12 cellular contexts compared by ENCODE assay signal in genomic region chr3:492586-493296, GRCh38.
DNase-seq lines count a peak whose midpoint lies in the region; ATAC-seq, FAIRE-seq and TF ChIP-seq lines count a peak whose summit lies in the region.
"Had no signal": no experiment of that assay in that cellular context is flagged by ENCODE, and none has a peak within 500 bp of the region (broad histone marks: within the 10 kb centered on the region; RNA-seq: fewer than 3 reads in every experiment).

No MANE protein-coding gene starts in this region.

- no peak overlapping the region for H3K4me3 Mint-ChIP-seq in activated CD4-positive, alpha-beta memory T cell treated with anti-CD3 and anti-CD28 coated beads, Interleukin-2, amount 10 ng/mL, durations not matched to agents 7 days and 5 days
- H3K4me3 Mint-ChIP-seq: T-helper 2 cell treated with Interferon-gamma antibody and Interleukin-4, amounts not matched to agents 5 μg/mL and 100 μg/mL, for 36 hours had no signal

- no peaks in the 10 kb centered on the region for H3F3A ChIP-seq in smooth muscle cell (ENCODE audit: low read depth)

- H4K20me1 ChIP-seq in KMS-11 (ENCODE audit: insufficient read depth) (no peaks in the 10 kb centered on the region), smooth muscle cell (ENCODE audit: low read depth) (no peaks in the 10 kb centered on the region)

- WGBS in smooth muscle cell (ENCODE audit: low lambda C conversion rate) = 51% methylated on average over 3 of the region's 3 CpGs

- DNase-seq in GM19239 (ENCODE audit: insufficient read length, low spot score) = no peak
- DNase-seq in smooth muscle cell (lab: John Stamatoyannopoulos, UW; ENCODE audit: unreplicated experiment) = no peak
- no peak for DNase-seq in NOMO-1 treated with dmso at 0.1 percent for 144 hours (lab: John Stamatoyannopoulos, UW; ENCODE audit: unreplicated experiment)
- no peak for DNase-seq in activated CD4-positive, alpha-beta memory T cell treated with anti-CD3 and anti-CD28 coated beads, Interleukin-2, amount 10 ng/mL, durations not matched to agents 7 days and 5 days
- DNase-seq: left cardiac atrium; stimulated activated CD4-positive, alpha-beta T cell treated with anti-CD3 and anti-CD28 coated beads, Interleukin-15, amount 100 ng/mL, for 24 hours had no signal

- H3K27ac ChIP-seq in KMS-11 (no peak overlapping the region; the same call in 1 of the 2 replicates), smooth muscle cell (ENCODE audit: low read depth) (no peak overlapping the region)
- H3K27ac ChIP-seq: gastroesophageal sphincter had no signal

- peak; percentile 65 for ATAC-seq in HG02678 (IDR thresholded peaks at IDR 0.05; ENCODE audit: unreplicated experiment)
- no peak for ATAC-seq in SK-N-SH treated with all-trans-retinoic acid at 6 μM for 48 hours
- ATAC-seq: gastroesophageal sphincter, left cardiac atrium, Panc1 had no signal

- H2AFZ ChIP-seq in KMS-11 (ENCODE audit: low read depth) = peak overlapping the region; percentile 79
- H2AFZ ChIP-seq in smooth muscle cell (ENCODE audit: low read depth) = no peak overlapping the region

- H3K27ac Mint-ChIP-seq in activated CD4-positive, alpha-beta memory T cell treated with anti-CD3 and anti-CD28 coated beads, Interleukin-2, amount 10 ng/mL, durations not matched to agents 7 days and 5 days = no peak overlapping the region
- H3K27ac Mint-ChIP-seq: T-helper 2 cell treated with Interferon-gamma antibody and Interleukin-4, amounts not matched to agents 5 μg/mL and 100 μg/mL, for 36 hours had no signal

- peak overlapping the region; percentile 32; the same call in 1 of the 2 replicates for H3K9ac ChIP-seq in KMS-11
- H3K9ac ChIP-seq in smooth muscle cell (ENCODE audit: low read depth) = no peak overlapping the region

- peaks cover 2% of the 10 kb centered on the region for H3K9me3 Mint-ChIP-seq in activated CD4-positive, alpha-beta memory T cell treated with anti-CD3 and anti-CD28 coated beads, Interleukin-2, amount 10 ng/mL, durations not matched to agents 7 days and 5 days
- H3K9me3 Mint-ChIP-seq: T-helper 2 cell treated with Interferon-gamma antibody and Interleukin-4, amounts not matched to agents 5 μg/mL and 100 μg/mL, for 36 hours had no signal

- H3K27me3 Mint-ChIP-seq in activated CD4-positive, alpha-beta memory T cell treated with anti-CD3 and anti-CD28 coated beads, Interleukin-2, amount 10 ng/mL, durations not matched to agents 7 days and 5 days = no peaks in the 10 kb centered on the region

- no peaks in the 10 kb centered on the region for H3K36me3 Mint-ChIP-seq in activated CD4-positive, alpha-beta memory T cell treated with anti-CD3 and anti-CD28 coated beads, Interleukin-2, amount 10 ng/mL, durations not matched to agents 7 days and 5 days (ENCODE audit: low read depth)

- no peaks in the 10 kb centered on the region for H3K9me3 ChIP-seq in smooth muscle cell (replicated peaks; ENCODE audit: low read depth)
- H3K9me3 ChIP-seq: gastroesophageal sphincter had no signal

- POLR2A ChIA-PET in activated CD4-positive, alpha-beta memory T cell treated with anti-CD3 and anti-CD28 coated beads, Interleukin-2, amount 10 ng/mL, durations not matched to agents 7 days and 5 days (lab: Charles Lee) = no interaction called here

- no peaks in the 10 kb centered on the region for H3K4me1 Mint-ChIP-seq in activated CD4-positive, alpha-beta memory T cell treated with anti-CD3 and anti-CD28 coated beads, Interleukin-2, amount 10 ng/mL, durations not matched to agents 7 days and 5 days

- no peaks in the 10 kb centered on the region for H3K27me3 ChIP-seq in KMS-11 (ENCODE audit: insufficient read depth, low read depth)
- H3K27me3 ChIP-seq in smooth muscle cell (ENCODE audit: low read depth) = no peaks in the 10 kb centered on the region
- H3K27me3 ChIP-seq: gastroesophageal sphincter had no signal

- CTCF ChIA-PET in activated CD4-positive, alpha-beta memory T cell treated with anti-CD3 and anti-CD28 coated beads, Interleukin-2, amount 10 ng/mL, durations not matched to agents 7 days and 5 days (lab: Charles Lee) = no interaction called here

- H3K4me3 ChIP-seq in KMS-11 (IDR thresholded peaks at IDR 0.05; ENCODE audit: insufficient read depth, low read depth, low read length) = no peak overlapping the region
- peak overlapping the region; percentile 20 for H3K4me3 ChIP-seq in smooth muscle cell
- H3K4me3 ChIP-seq: gastroesophageal sphincter had no signal

- H3K4me1 ChIP-seq in KMS-11 (ENCODE audit: low read depth, poor library complexity, severe bottlenecking) (peaks cover 3% of the 10 kb centered on the region), smooth muscle cell (ENCODE audit: low read depth) (no peaks in the 10 kb centered on the region)
- H3K4me1 ChIP-seq: gastroesophageal sphincter had no signal

- TF ChIP-seq CTCF in KMS-11 (conservative IDR thresholded peaks at IDR 0.05; ENCODE audit: low read depth, low read length) = no peak
- no peak for TF ChIP-seq CTCF in smooth muscle cell (IDR thresholded peaks at IDR 0.05; ENCODE audit: borderline replicate concordance, insufficient read depth, poor library complexity, severe bottlenecking)

- no peaks in the 10 kb centered on the region for H3K36me3 ChIP-seq in KMS-11 (ENCODE audit: insufficient read depth)
- no peaks in the 10 kb centered on the region for H3K36me3 ChIP-seq in smooth muscle cell (ENCODE audit: low read depth)
- H3K36me3 ChIP-seq: gastroesophageal sphincter had no signal

- H3K79me2 ChIP-seq in KMS-11 (ENCODE audit: insufficient read depth, low read depth) = no peaks in the 10 kb centered on the region
- no peaks in the 10 kb centered on the region for H3K79me2 ChIP-seq in smooth muscle cell (ENCODE audit: low read depth)

- FAIRE-seq in GM19239 (lab: Jason Lieb, UNC) = peak; percentile 85

- H3K4me2 ChIP-seq in KMS-11 = peak overlapping the region; percentile 64
- no peak overlapping the region for H3K4me2 ChIP-seq in smooth muscle cell

TF ChIP-seq in SK-N-SH treated with all-trans-retinoic acid at 6 μM for 48 hours, 23 proteins besides CTCF, POLR2A, EP300 and RAD21:
- no peak for TF ChIP-seq ARNTL (CRISPR knock-in tag; IDR thresholded peaks at IDR 0.05; ENCODE audit: borderline replicate concordance, low read depth)
- TF ChIP-seq TCF4 (CRISPR knock-in tag; IDR thresholded peaks at IDR 0.05; ENCODE audit: borderline replicate concordance) = no peak
- TF ChIP-seq ZC3H10 (CRISPR knock-in tag; IDR thresholded peaks at IDR 0.05) = no peak
- TF ChIP-seq CSDC2 (CRISPR knock-in tag; IDR thresholded peaks at IDR 0.05) = no peak
- TF ChIP-seq ZNF70 (CRISPR knock-in tag; IDR thresholded peaks at IDR 0.05) = no peak
- no peak for TF ChIP-seq PPARA (CRISPR knock-in tag; IDR thresholded peaks at IDR 0.05; ENCODE audit: borderline replicate concordance)
- TF ChIP-seq ZNF565 (CRISPR knock-in tag; conservative IDR thresholded peaks at IDR 0.05; ENCODE audit: low read depth) = no peak
